Comparison of ENCODE assay signal across 37 cellular contexts in the genomic region with DNA sequence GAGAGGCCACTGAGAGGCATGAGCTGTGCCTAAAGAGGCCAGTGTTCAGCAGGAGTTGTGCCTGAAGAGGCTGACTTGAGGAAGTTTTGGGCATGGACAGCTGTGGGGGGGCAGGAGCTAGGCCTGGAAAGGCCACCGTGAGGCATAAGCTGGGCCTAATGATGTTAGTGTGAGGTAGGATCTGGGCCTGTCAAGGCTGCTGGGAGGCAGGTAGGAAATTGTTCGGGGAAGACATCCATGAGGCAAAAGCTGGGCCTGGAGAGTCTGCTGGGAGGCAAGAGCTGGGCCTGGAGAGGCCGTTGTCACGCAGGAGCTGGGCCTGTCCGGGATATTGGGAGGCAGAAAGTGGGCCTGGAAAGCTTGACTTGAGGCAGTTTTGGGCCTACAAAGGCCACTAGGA. TPM values are rescaled to one million over a fixed set of nuclear protein-coding genes. Genes with fewer than 3 reads are reported as not detected.
"Had no signal": no experiment of that assay in that cellular context is flagged by ENCODE, and none has a peak within 500 bp of the region (broad histone marks: within the 10 kb centered on the region; RNA-seq: fewer than 3 reads in every experiment).

No MANE protein-coding gene starts in this region.

- H3K9me3 Mint-ChIP-seq: activated naive CD4-positive, alpha-beta T cell treated with anti-CD3 and anti-CD28 coated beads, Interleukin-2, amount 50 U/mL, for 24 hours had no signal

- H3K9me3 ChIP-seq: ascending aorta had no signal

- H3K27ac Mint-ChIP-seq: activated CD4-positive, alpha-beta memory T cell treated with anti-CD3 and anti-CD28 coated beads for 36 hours; activated CD4-positive, alpha-beta T cell treated with anti-CD3 and anti-CD28 coated beads, Interleukin-2, amount 10 ng/mL, durations not matched to agents 24 days and 14 days; activated CD8-positive, alpha-beta memory T cell treated with anti-CD3 and anti-CD28 coated beads, Interleukin-2, amount 10 ng/mL, durations not matched to agents 7 days and 5 days; activated CD8-positive, alpha-beta T cell treated with anti-CD3 and anti-CD28 coated beads for 36 hours; activated naive CD4-positive, alpha-beta T cell treated with anti-CD3 and anti-CD28 coated beads, Interleukin-2, amount 10 ng/mL, durations not matched to agents 7 days and 5 days; activated naive CD4-positive, alpha-beta T cell treated with anti-CD3 and anti-CD28 coated beads, Interleukin-2, amount 50 U/mL, for 24 hours; activated naive CD8-positive, alpha-beta T cell; activated naive CD8-positive, alpha-beta T cell treated with anti-CD3 and anti-CD28 coated beads, Interleukin-2, amount 10 ng/mL, durations not matched to agents 7 days and 5 days; activated naive CD8-positive, alpha-beta T cell treated with anti-CD3 and anti-CD28 coated beads, Interleukin-2, amount 50 U/mL, for 24 hours; activated T-cell treated with anti-CD3 and anti-CD28 coated beads, Interleukin-2, amount 50 U/mL, for 24 hours; activated T-helper 2 cell treated with anti-CD3 and anti-CD28 coated beads, Interferon-gamma antibody, Interleukin-2, Interleukin-4, amounts not matched to agents 10 μg/mL and 5 μg/mL and 100 μg/mL, durations not matched to agents 14 hours and 24 hours and 36 hours; brain; T-helper 1 cell treated with Interleukin-12 subunit alpha and Interleukin-12 subunit beta and Interleukin-4 antibody, amounts not matched to agents 30 μg/mL and 1 μg/mL, for 36 hours; T-helper 2 cell treated with Interferon-gamma antibody and Interleukin-4, amounts not matched to agents 5 μg/mL and 100 μg/mL, for 36 hours; WTC11 had no signal

- H3K27me3 ChIP-seq: ascending aorta had no signal

- H3K4me3 Mint-ChIP-seq: activated CD4-positive, alpha-beta memory T cell treated with anti-CD3 and anti-CD28 coated beads for 36 hours; activated CD4-positive, alpha-beta T cell treated with anti-CD3 and anti-CD28 coated beads, Interleukin-2, amount 10 ng/mL, durations not matched to agents 24 days and 14 days; activated CD8-positive, alpha-beta memory T cell treated with anti-CD3 and anti-CD28 coated beads, Interleukin-2, amount 10 ng/mL, durations not matched to agents 7 days and 5 days; activated CD8-positive, alpha-beta T cell treated with anti-CD3 and anti-CD28 coated beads for 36 hours; activated naive CD4-positive, alpha-beta T cell treated with anti-CD3 and anti-CD28 coated beads, Interleukin-2, amount 10 ng/mL, durations not matched to agents 7 days and 5 days; activated naive CD4-positive, alpha-beta T cell treated with anti-CD3 and anti-CD28 coated beads, Interleukin-2, amount 50 U/mL, for 24 hours; activated naive CD8-positive, alpha-beta T cell; activated naive CD8-positive, alpha-beta T cell treated with anti-CD3 and anti-CD28 coated beads, Interleukin-2, amount 10 ng/mL, durations not matched to agents 7 days and 5 days; activated naive CD8-positive, alpha-beta T cell treated with anti-CD3 and anti-CD28 coated beads, Interleukin-2, amount 50 U/mL, for 24 hours; activated T-cell treated with anti-CD3 and anti-CD28 coated beads, Interleukin-2, amount 50 U/mL, for 24 hours; brain; T-helper 1 cell treated with Interleukin-12 subunit alpha and Interleukin-12 subunit beta and Interleukin-4 antibody, amounts not matched to agents 30 μg/mL and 1 μg/mL, for 36 hours; T-helper 2 cell treated with Interferon-gamma antibody and Interleukin-4, amounts not matched to agents 5 μg/mL and 100 μg/mL, for 36 hours; WTC11 had no signal

- H3K27ac ChIP-seq: ascending aorta, VCaP had no signal

- H3K4me1 Mint-ChIP-seq: activated CD4-positive, alpha-beta T cell treated with anti-CD3 and anti-CD28 coated beads, Interleukin-2, amount 10 ng/mL, durations not matched to agents 24 days and 14 days; activated CD8-positive, alpha-beta memory T cell treated with anti-CD3 and anti-CD28 coated beads, Interleukin-2, amount 10 ng/mL, durations not matched to agents 7 days and 5 days; activated naive CD4-positive, alpha-beta T cell treated with anti-CD3 and anti-CD28 coated beads, Interleukin-2, amount 10 ng/mL, durations not matched to agents 7 days and 5 days; activated naive CD4-positive, alpha-beta T cell treated with anti-CD3 and anti-CD28 coated beads, Interleukin-2, amount 50 U/mL, for 24 hours; activated naive CD8-positive, alpha-beta T cell treated with anti-CD3 and anti-CD28 coated beads, Interleukin-2, amount 10 ng/mL, durations not matched to agents 7 days and 5 days; brain; WTC11 had no signal

- ATAC-seq: activated CD4-positive, CD25-positive, alpha-beta regulatory T cell treated with anti-CD3 and anti-CD28 coated beads, Interleukin-2, amount 50 U/mL, for 24 hours; activated CD8-positive, alpha-beta memory T cell treated with anti-CD3 and anti-CD28 coated beads, Interleukin-2, amount 10 ng/mL, durations not matched to agents 7 days and 5 days; activated CD8-positive, alpha-beta T cell treated with anti-CD3 and anti-CD28 coated beads for 36 hours; activated naive CD8-positive, alpha-beta T cell treated with anti-CD3 and anti-CD28 coated beads, Interleukin-2, amount 50 U/mL, for 24 hours; WTC11 had no signal

- DNase-seq: activated CD4-positive, alpha-beta memory T cell treated with anti-CD3 and anti-CD28 coated beads for 36 hours; activated CD4-positive, alpha-beta T cell treated with anti-CD3 and anti-CD28 coated beads for 4 hours; activated CD4-positive, alpha-beta T cell treated with anti-CD3 and anti-CD28 coated beads, Interleukin-2, amount 10 ng/mL, durations not matched to agents 24 days and 14 days; activated CD4-positive, alpha-beta T cell treated with anti-CD3 and anti-CD28 coated beads, Interleukin-2, amount 50 U/mL, for 1 hour; activated CD4-positive, alpha-beta T cell treated with anti-CD3 and anti-CD28 coated beads, Interleukin-2, amount 50 U/mL, for 4 hours; activated CD4-positive, CD25-positive, alpha-beta regulatory T cell; activated CD8-positive, alpha-beta memory T cell treated with anti-CD3 and anti-CD28 coated beads for 24 hours; activated CD8-positive, alpha-beta memory T cell treated with anti-CD3 and anti-CD28 coated beads, Interleukin-2, amount 10 ng/mL, durations not matched to agents 7 days and 5 days; activated CD8-positive, alpha-beta memory T cell treated with anti-CD3 and anti-CD28 coated beads, Interleukin-2, amount 50 U/mL, for 48 hours; activated CD8-positive, alpha-beta T cell treated with anti-CD3 and anti-CD28 coated beads for 36 hours; activated effector memory CD4-positive, alpha-beta T cell treated with Interleukin-2 at 50 U/mL for 16 hours; activated gamma-delta T cell; activated naive CD4-positive, alpha-beta T cell treated with anti-CD3 and anti-CD28 coated beads, Interleukin-2, amount 10 ng/mL, durations not matched to agents 7 days and 5 days; activated naive CD4-positive, alpha-beta T cell treated with Interleukin-2 at 50 U/mL for 16 hours; activated naive CD8-positive, alpha-beta T cell treated with anti-CD3 and anti-CD28 coated beads, Interleukin-2, amount 10 ng/mL, durations not matched to agents 7 days and 5 days; activated naive CD8-positive, alpha-beta T cell treated with anti-CD3 and anti-CD28 coated beads, Interleukin-2, amount 50 U/mL, for 24 hours; activated T-cell treated with anti-CD3 and anti-CD28 coated beads, Interleukin-2, amount 50 U/mL, for 24 hours; activated T-cell treated with anti-CD3 and anti-CD28 coated beads, Interleukin-2, amount 50 U/mL, for 48 hours; amygdala; anterior cingulate cortex; central memory CD4-positive, alpha-beta T cell; T-helper 1 cell; T-helper 2 cell; T-helper 9 cell had no signal

- H3K4me3 ChIP-seq: ascending aorta had no signal

- H3K27me3 Mint-ChIP-seq: activated CD4-positive, alpha-beta memory T cell treated with anti-CD3 and anti-CD28 coated beads for 36 hours; activated CD4-positive, alpha-beta T cell treated with anti-CD3 and anti-CD28 coated beads, Interleukin-2, amount 10 ng/mL, durations not matched to agents 24 days and 14 days; activated CD8-positive, alpha-beta memory T cell treated with anti-CD3 and anti-CD28 coated beads, Interleukin-2, amount 10 ng/mL, durations not matched to agents 7 days and 5 days; activated CD8-positive, alpha-beta T cell treated with anti-CD3 and anti-CD28 coated beads for 36 hours; activated naive CD4-positive, alpha-beta T cell treated with anti-CD3 and anti-CD28 coated beads, Interleukin-2, amount 10 ng/mL, durations not matched to agents 7 days and 5 days; activated naive CD4-positive, alpha-beta T cell treated with anti-CD3 and anti-CD28 coated beads, Interleukin-2, amount 50 U/mL, for 24 hours; activated naive CD8-positive, alpha-beta T cell; activated naive CD8-positive, alpha-beta T cell treated with anti-CD3 and anti-CD28 coated beads, Interleukin-2, amount 10 ng/mL, durations not matched to agents 7 days and 5 days; activated naive CD8-positive, alpha-beta T cell treated with anti-CD3 and anti-CD28 coated beads, Interleukin-2, amount 50 U/mL, for 24 hours; activated T-cell treated with anti-CD3 and anti-CD28 coated beads, Interleukin-2, amount 50 U/mL, for 24 hours had no signal

- H3K4me1 ChIP-seq: ascending aorta had no signal

- H3K36me3 ChIP-seq: ascending aorta had no signal

- H3K36me3 Mint-ChIP-seq: activated CD4-positive, alpha-beta memory T cell treated with anti-CD3 and anti-CD28 coated beads for 36 hours; activated CD8-positive, alpha-beta memory T cell treated with anti-CD3 and anti-CD28 coated beads, Interleukin-2, amount 10 ng/mL, durations not matched to agents 7 days and 5 days; activated naive CD4-positive, alpha-beta T cell treated with anti-CD3 and anti-CD28 coated beads, Interleukin-2, amount 10 ng/mL, durations not matched to agents 7 days and 5 days; activated naive CD4-positive, alpha-beta T cell treated with anti-CD3 and anti-CD28 coated beads, Interleukin-2, amount 50 U/mL, for 24 hours; activated naive CD8-positive, alpha-beta T cell; activated naive CD8-positive, alpha-beta T cell treated with anti-CD3 and anti-CD28 coated beads, Interleukin-2, amount 10 ng/mL, durations not matched to agents 7 days and 5 days; brain had no signal

RNA-seq across cellular contexts. Expression of gene OR4C45, which starts 44.9 kb away (rescaled TPM):
- total RNA-seq: activated CD4-positive, alpha-beta memory T cell treated with anti-CD3 and anti-CD28 coated beads for 36 hours; activated CD4-positive, alpha-beta T cell treated with anti-CD3 and anti-CD28 coated beads, Interleukin-2, amount 10 ng/mL, durations not matched to agents 24 days and 14 days; activated CD8-positive, alpha-beta memory T cell treated with anti-CD3 and anti-CD28 coated beads, Interleukin-2, amount 10 ng/mL, durations not matched to agents 7 days and 5 days; activated CD8-positive, alpha-beta T cell treated with anti-CD3 and anti-CD28 coated beads for 36 hours; activated naive CD8-positive, alpha-beta T cell treated with anti-CD3 and anti-CD28 coated beads, Interleukin-2, amount 10 ng/mL, durations not matched to agents 7 days and 5 days; activated T-helper 2 cell treated with anti-CD3 and anti-CD28 coated beads, Interferon-gamma antibody, Interleukin-2, Interleukin-4, amounts not matched to agents 10 μg/mL and 5 μg/mL and 100 μg/mL, durations not matched to agents 14 hours and 24 hours and 36 hours; ascending aorta; cardiac septum; cerebellum; WTC11 had no signal
- polyA plus RNA-seq: adipose tissue had no signal
